8 cellular contexts compared by ENCODE assay signal in genomic region chr3:30625541-30626438, GRCh38. TPM values are rescaled to one million over a fixed set of nuclear protein-coding genes. Genes with fewer than 3 reads are reported as not detected.
DNase-seq lines count a peak whose midpoint lies in the region; ATAC-seq and TF ChIP-seq lines count a peak whose summit lies in the region.

No MANE protein-coding gene starts in this region.

- H2AFZ ChIP-seq in fibroblast of lung (ENCODE audit: low read length) = no peak overlapping the region

- H3K4me3 ChIP-seq in Caco-2 (ENCODE audit: low read depth, low read length) (no peak overlapping the region), fibroblast of lung (replicated peaks in 1 of 4; ENCODE audit: control extremely low read depth in 1 of 4, insufficient read depth in 1 of 4, low read depth in 3 of 4, low read length in 4 of 4) (no peak overlapping the region), psoas muscle (no peak overlapping the region)

- TF ChIP-seq CTCF in Caco-2 (IDR thresholded peaks at IDR 0.05; ENCODE audit: insufficient read depth in 1 of 2, low read depth in 1 of 2, low read length in 1 of 2, severe bottlenecking in 1 of 2, unreplicated experiment in 1 of 2) (no peak), fibroblast of lung (conservative IDR thresholded peaks at IDR 0.05 in 1 of 2, IDR thresholded peaks at IDR 0.05 in 1 of 2; ENCODE audit: low read depth in 1 of 2, low read length in 2 of 2) (no peak), psoas muscle (IDR thresholded peaks at IDR 0.05) (no peak)

- H3K27ac ChIP-seq in fibroblast of lung (ENCODE audit: insufficient read depth, low read length) (peak overlapping the region; percentile 56), psoas muscle (peak overlapping the region; percentile 39)

- H3K4me1 ChIP-seq in Caco-2 (peaks cover 74% of the 10 kb centered on the region), fibroblast of lung (ENCODE audit: control insufficient read depth, extremely low read depth, insufficient read depth, low read length) (peaks cover 9% of the 10 kb centered on the region), psoas muscle (peaks cover 56% of the 10 kb centered on the region)

- H4K20me1 ChIP-seq in fibroblast of lung (ENCODE audit: control insufficient read depth, extremely low read depth, insufficient read depth, low read length) = no peaks in the 10 kb centered on the region

- WGBS in psoas muscle, 3 donors = 44 to 59% (median 45%) methylated on average over 4 of the region's 4 CpGs

- intact Hi-C loops in Caco-2 (cut with micrococcal nuclease; ENCODE audit: unreplicated experiment) = loop anchor here (1.0 to 10.0 kb wide), 8 partner anchors 19 to 581 kb away; partner anchors contain the start of gene TGFBR2
- intact Hi-C loops in psoas muscle (cut with DNase I) = no loop called here

- POLR2A ChIA-PET in Caco-2 (lab: Charles Lee) (no interaction called here), HEK293T (lab: Yijun Ruan, JAX) (no interaction called here)

- H3K9me3 Mint-ChIP-seq in Caco-2 (ENCODE audit: unreplicated experiment) = no peaks in the 10 kb centered on the region

- DNase-seq in Caco-2 = peak; percentile 75 to 81
- DNase-seq in T1000 (lab: John Stamatoyannopoulos, UW) = peak; percentile 36
- peak; percentile 82 to 92 for DNase-seq in fibroblast of lung (ENCODE audit: low read depth in 2 of 2)
- no peak for DNase-seq in psoas muscle
- no peak for DNase-seq in midbrain (lab: John Stamatoyannopoulos, UW)
- DNase-seq in HEK293T (ENCODE audit: extremely low spot score) = no peak

- no peak overlapping the region for H3K9ac ChIP-seq in fibroblast of lung (ENCODE audit: insufficient read depth, low read length)

- H3K4me1 Mint-ChIP-seq in Caco-2 (ENCODE audit: low read depth, unreplicated experiment) = peaks cover 35% of the 10 kb centered on the region

- BruUV-seq in Caco-2 (replicated peaks; lab: Mats Ljungman, UMichigan) = no TSS peak

- peaks cover 51% of the 10 kb centered on the region for H3K79me2 ChIP-seq in fibroblast of lung (ENCODE audit: control insufficient read depth, insufficient read depth, low read length)

- H3K36me3 ChIP-seq in Caco-2 (ENCODE audit: control insufficient read depth, insufficient read depth, low read length) (no peaks in the 10 kb centered on the region; the same call in none of the 2 replicates), fibroblast of lung (ENCODE audit: control insufficient read depth, insufficient read depth, low read length) (no peaks in the 10 kb centered on the region), psoas muscle (ENCODE audit: insufficient read depth in 1 of 2, low read depth in 1 of 2) (peaks cover 0 to 8% of the 10 kb centered on the region in 2 donors)

- H3K27me3 Mint-ChIP-seq in Caco-2 (ENCODE audit: insufficient read depth, unreplicated experiment) = no peaks in the 10 kb centered on the region

- H3K4me3 Mint-ChIP-seq in Caco-2 (ENCODE audit: unreplicated experiment) = peak overlapping the region; percentile 55

- H3K36me3 Mint-ChIP-seq in Caco-2 (ENCODE audit: insufficient read depth, unreplicated experiment) = peaks cover 74% of the 10 kb centered on the region

- no peak overlapping the region for H3K4me2 ChIP-seq in fibroblast of lung (ENCODE audit: extremely low read depth, insufficient read depth, low read length)

- H3K27me3 ChIP-seq in Caco-2 (replicated peaks; ENCODE audit: control insufficient read depth, insufficient read depth, low read length) (no peaks in the 10 kb centered on the region), fibroblast of lung (ENCODE audit: control insufficient read depth, insufficient read depth, low read length) (no peaks in the 10 kb centered on the region), psoas muscle (ENCODE audit: insufficient read depth in 3 of 3, low read length in 2 of 3) (no peaks in the 10 kb centered on the region)

- H3K27ac Mint-ChIP-seq in Caco-2 (ENCODE audit: unreplicated experiment) = peak overlapping the region; percentile 93

- H3K9me3 ChIP-seq in Caco-2 (no peaks in the 10 kb centered on the region), fibroblast of lung (ENCODE audit: control insufficient read depth, insufficient read depth, low read depth, low read length) (no peaks in the 10 kb centered on the region), psoas muscle (peaks cover 4% of the 10 kb centered on the region)

- ATAC-seq in psoas muscle (no peak), GM18858 (IDR thresholded peaks at IDR 0.05; ENCODE audit: unreplicated experiment) (no peak), HG02981 (IDR thresholded peaks at IDR 0.05; ENCODE audit: unreplicated experiment) (no peak)

- CTCF ChIA-PET in Caco-2 (lab: Charles Lee) = no interaction called here
- CTCF ChIA-PET in HEK293T (lab: Yijun Ruan, JAX) = no interaction called here

TF ChIP-seq in HEK293T, 16 proteins besides CTCF, POLR2A, EP300 and RAD21:
- TF ChIP-seq NFRKB (IDR thresholded peaks at IDR 0.05) = no peak
- TF ChIP-seq PKNOX1 (IDR thresholded peaks at IDR 0.05) = no peak
- TF ChIP-seq LEF1 (IDR thresholded peaks at IDR 0.05; ENCODE audit: borderline replicate concordance) = no peak
- no peak for TF ChIP-seq BHLHE40 (IDR thresholded peaks at IDR 0.05; ENCODE audit: borderline replicate concordance)
- no peak for TF ChIP-seq ARNT (IDR thresholded peaks at IDR 0.05)
- TF ChIP-seq ELF4 (IDR thresholded peaks at IDR 0.05) = no peak
- TF ChIP-seq FOXK2 (IDR thresholded peaks at IDR 0.05) = no peak
- TF ChIP-seq HDGF (IDR thresholded peaks at IDR 0.05; ENCODE audit: borderline replicate concordance) = no peak
- no peak for TF ChIP-seq TARDBP (IDR thresholded peaks at IDR 0.05)
- no peak for TF ChIP-seq L3MBTL2 (conservative IDR thresholded peaks at IDR 0.05)
- TF ChIP-seq CTBP1 (IDR thresholded peaks at IDR 0.05; ENCODE audit: borderline replicate concordance) = no peak
- no peak for TF ChIP-seq ZNF384 (IDR thresholded peaks at IDR 0.05)
- TF ChIP-seq FOXM1 (IDR thresholded peaks at IDR 0.05; ENCODE audit: borderline replicate concordance) = no peak
- TF ChIP-seq SUZ12 (IDR thresholded peaks at IDR 0.05) = no peak
- no peak for TF ChIP-seq SP1 (IDR thresholded peaks at IDR 0.05)
- no peak for TF ChIP-seq FOXA1 (IDR thresholded peaks at IDR 0.05)

RNA-seq across cellular contexts. Expression of gene TGFBR2, which starts 19.4 kb away (rescaled TPM):
- total RNA-seq in Caco-2 (2022) (40.5 and 41.9 TPM in 2 replicates), fibroblast of lung (86.5 and 93.0 TPM in 2 replicates), psoas muscle (10 to 100 TPM; 36.0 to 51.8 (median 44.6) TPM)
- polyA plus RNA-seq in fibroblast of lung (126 and 196 TPM in 2 replicates), psoas muscle (10 to 100 TPM; 19.7 to 58.8 (median 23.4) TPM)
- 70.1 and 110 TPM in 2 replicates for polyA plus RNA-seq in fibroblast of lung (2012)
- polyA minus RNA-seq in fibroblast of lung (ENCODE audit: low replicate concordance) = 89.3 and 192 TPM in 2 replicates

Comparison
In these comparisons a context has a peak if more than half of its experiments do, and no peak if none do; other contexts are left out.
1. DNase-seq: peak in Caco-2 (2 of 2), T1000 (single experiment) and fibroblast of lung (2 of 2); none in psoas muscle (0 of 2), midbrain (single experiment) and HEK293T (single experiment).